Comparison of ENCODE assay signal across 9 cellular contexts in the genomic region with DNA sequence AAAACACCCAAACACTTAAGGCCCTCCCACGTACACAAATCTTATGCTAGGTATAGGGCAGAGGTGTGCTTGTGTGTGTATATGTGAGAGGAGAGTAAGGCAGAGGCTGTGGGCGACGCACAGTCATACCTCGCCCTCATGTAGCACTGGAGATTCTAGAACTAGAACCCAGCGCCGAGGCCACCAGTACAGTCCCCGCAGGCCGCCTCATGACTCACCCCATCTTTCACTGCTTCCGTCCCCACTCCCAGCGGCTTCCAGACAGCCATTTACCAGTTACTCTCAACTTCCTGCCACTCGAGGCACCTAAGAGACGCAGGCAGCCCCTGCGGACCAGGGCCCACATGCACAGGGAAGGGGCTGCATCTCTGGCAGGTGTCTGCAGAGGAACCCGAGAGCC. TPM values are rescaled to one million over a fixed set of nuclear protein-coding genes. Genes with fewer than 3 reads are reported as not detected.
A peak's percentile ranks its signal among the peaks of the same experiment; 100 is the strongest.
DNase-seq lines count a peak whose midpoint lies in the region; ATAC-seq and TF ChIP-seq lines count a peak whose summit lies in the region.
"Had no signal": no experiment of that assay in that cellular context is flagged by ENCODE, and none has a peak within 500 bp of the region (broad histone marks: within the 10 kb centered on the region; RNA-seq: fewer than 3 reads in every experiment).

No MANE protein-coding gene starts in this region.

- peak; percentile 74 for DNase-seq in activated T-cell treated with anti-CD3 and anti-CD28 coated beads, Interleukin-2, amount 50 U/mL, for 1 hour
- DNase-seq in right cardiac atrium (no peak), NCI-H2196 (lab: John Stamatoyannopoulos, UW; ENCODE audit: unreplicated experiment) (no peak), SKM-1 (lab: John Stamatoyannopoulos, UW; ENCODE audit: unreplicated experiment) (no peak), NCI-H187 (lab: John Stamatoyannopoulos, UW) (no peak)
- peak; percentile 50 to 54 for DNase-seq in stimulated activated CD8-positive, alpha-beta memory T cell treated with anti-CD3 and anti-CD28 coated beads, Interleukin-15, amount 100 ng/mL, for 4 hours (ENCODE audit: low read depth in 2 of 2)
- DNase-seq: DMS153 had no signal

- WGBS in right cardiac atrium = 91% methylated on average over 14 of the region's 14 CpGs

- no peak overlapping the region for H3K4me3 ChIP-seq in right cardiac atrium (ENCODE audit: low read length)

- H3K27me3 Mint-ChIP-seq in IgD-negative memory B cell = no peaks in the 10 kb centered on the region

- intact Hi-C loops in right cardiac atrium (cut with DNase I) = no loop called here

- no peaks in the 10 kb centered on the region for H3K4me1 ChIP-seq in right cardiac atrium (ENCODE audit: control insufficient read depth, insufficient read depth, low read length)

- H3K4me3 Mint-ChIP-seq in IgD-negative memory B cell = peak overlapping the region in 3 of 4 donors; percentile 35 to 65 (median 63)

- TF ChIP-seq POLR2A in GM18505 (IDR thresholded peaks at IDR 0.05; ENCODE audit: borderline replicate concordance, extremely low read depth, insufficient read depth, insufficient read length) = no peak

- no peaks in the 10 kb centered on the region for H3K27me3 ChIP-seq in right cardiac atrium (ENCODE audit: control insufficient read depth, insufficient read depth)

- H3K27ac ChIP-seq in right cardiac atrium (ENCODE audit: low read length) = no peak overlapping the region

- no peaks in the 10 kb centered on the region for H3K9me3 ChIP-seq in right cardiac atrium (ENCODE audit: control insufficient read depth, low read length)

- peaks cover 6% of the 10 kb centered on the region for H3K36me3 Mint-ChIP-seq in IgD-negative memory B cell

- peak; percentile 10 to 30 for ATAC-seq in right cardiac atrium
- ATAC-seq in GM18505 (IDR thresholded peaks at IDR 0.05; ENCODE audit: unreplicated experiment) = no peak

- H3K27ac Mint-ChIP-seq in IgD-negative memory B cell = peak overlapping the region; percentile 83 to 97 (median 89)

- no peaks in the 10 kb centered on the region for H3K9me3 Mint-ChIP-seq in IgD-negative memory B cell

- H3K4me1 Mint-ChIP-seq in IgD-negative memory B cell = peaks cover 14 to 18% (median 16%) of the 10 kb centered on the region in 3 donors

RNA-seq across cellular contexts. Expression of gene CYTH1, which starts 23.2 kb away (rescaled TPM):
- polyA plus RNA-seq in IgD-negative memory B cell (210 TPM), right cardiac atrium (22.5 TPM)
- total RNA-seq in right cardiac atrium = 10 to 100 TPM; 31.2 to 39.1 (median 36.7) TPM

RNA-seq across cellular contexts. Expression of gene USP36, which starts 35.3 kb away (rescaled TPM):
- polyA plus RNA-seq in IgD-negative memory B cell = 28.8 TPM
- 10 to 100 TPM; 25.1 to 42.9 (median 29.0) TPM for total RNA-seq in right cardiac atrium
- 16.2 TPM for polyA plus RNA-seq in right cardiac atrium

Comparison
In these comparisons a context has a peak if more than half of its experiments do, and no peak if none do; other contexts are left out.
1. DNase-seq: peak in activated T-cell treated with anti-CD3 and anti-CD28 coated beads, Interleukin-2, amount 50 U/mL, for 1 hour (single experiment) and stimulated activated CD8-positive, alpha-beta memory T cell treated with anti-CD3 and anti-CD28 coated beads, Interleukin-15, amount 100 ng/mL, for 4 hours (2 of 2); none in right cardiac atrium (0 of 3), NCI-H2196 (single experiment), SKM-1 (single experiment) and NCI-H187 (0 of 2).